Comparison of ENCODE assay signal across 8 cellular contexts in genomic region chr4:38523524-38524448, GRCh38.
DNase-seq lines count a peak whose midpoint lies in the region; ATAC-seq and TF ChIP-seq lines count a peak whose summit lies in the region.

No MANE protein-coding gene starts in this region.

- TF ChIP-seq CTCF in choroid plexus epithelial cell (conservative IDR thresholded peaks at IDR 0.05; ENCODE audit: low read depth, low read length): no peak

- DNase-seq in RPMI7951 (ENCODE audit: low read depth) (peak; percentile 45), choroid plexus epithelial cell (ENCODE audit: low read depth) (peak; percentile 21), DMS79 treated with DMSO at 0.1 percent for 48 hours (lab: John Stamatoyannopoulos, UW) (no peak), HuH-7 (ENCODE audit: low spot score) (no peak)
- DNase-seq in stimulated activated CD8-positive, alpha-beta memory T cell treated with anti-CD3 and anti-CD28 coated beads, Interleukin-4, amount 100 ng/mL, for 48 hours: peak; percentile 69
- no peak for DNase-seq in effector CD8-positive, alpha-beta T cell (lab: John Stamatoyannopoulos, UW)

- no peak overlapping the region for H3K4me3 ChIP-seq in choroid plexus epithelial cell (ENCODE audit: low read depth, low read length)

- peak; percentile 98 for ATAC-seq in GM18870 (IDR thresholded peaks at IDR 0.05; ENCODE audit: unreplicated experiment)
- ATAC-seq in HG02870 (IDR thresholded peaks at IDR 0.05; ENCODE audit: unreplicated experiment): peak; percentile 98

Comparison
In these comparisons a context has a peak if more than half of its experiments do, and no peak if none do; other contexts are left out.
1. DNase-seq: peak in RPMI7951 (single experiment), choroid plexus epithelial cell (single experiment) and stimulated activated CD8-positive, alpha-beta memory T cell treated with anti-CD3 and anti-CD28 coated beads, Interleukin-4, amount 100 ng/mL, for 48 hours (single experiment); none in DMS79 treated with DMSO at 0.1 percent for 48 hours (single experiment), effector CD8-positive, alpha-beta T cell (single experiment) and HuH-7 (single experiment).